Comparison of ENCODE assay signal across 11 cellular contexts in the genomic region with DNA sequence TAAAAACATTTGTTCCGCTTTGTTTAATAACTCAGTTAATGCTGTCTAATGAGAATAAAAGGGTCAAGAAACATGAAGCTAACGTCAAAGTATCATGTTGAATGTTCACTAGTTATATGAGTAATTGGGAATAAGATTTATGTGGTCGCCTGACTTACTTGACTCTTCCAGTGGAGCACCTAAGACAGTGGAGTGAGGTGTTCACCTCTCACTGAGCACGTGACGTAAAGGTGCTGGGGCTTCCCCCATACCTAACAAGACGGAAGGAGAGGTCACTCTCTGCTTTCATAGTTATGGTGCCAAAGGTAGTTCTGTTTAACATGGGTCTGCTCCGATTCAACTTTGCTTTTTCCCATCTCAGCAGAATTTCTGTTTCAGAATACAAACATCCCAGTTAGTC. TPM values are rescaled to one million over a fixed set of nuclear protein-coding genes. Genes with fewer than 3 reads are reported as not detected.
DNase-seq lines count a peak whose midpoint lies in the region; ATAC-seq, FAIRE-seq and TF ChIP-seq lines count a peak whose summit lies in the region.
"Had no signal": no experiment of that assay in that cellular context is flagged by ENCODE, and none has a peak within 500 bp of the region (broad histone marks: within the 10 kb centered on the region; RNA-seq: fewer than 3 reads in every experiment).

No MANE protein-coding gene starts in this region.

- RAD21 ChIA-PET in GM12878 (lab: Charles Lee; ENCODE audit: unreplicated experiment), result interaction anchor here (0.8 to 1.4 kb wide), 3 partner anchors 13 to 93 kb away, joined by 3 to 5 read pairs (median 3); a partner anchor contains a TSS

- intact Hi-C loops in GM12878 (cut with micrococcal nuclease; ENCODE audit: unreplicated experiment), result loop anchor here (2.0 to 5.0 kb wide), 5 partner anchors 20 to 464 kb away; a partner anchor contains a TSS

- ATAC-seq in HG03025 (IDR thresholded peaks at IDR 0.05; ENCODE audit: low FRiP score, unreplicated experiment), result peak; percentile 61
- ATAC-seq in GM12878, result peak; percentile 81

- in situ Hi-C loops in GM12878 (cut with MboI), result loop anchor here (5.0 to 10.0 kb wide), 3 partner anchors 94 to 462 kb away; a partner anchor contains a TSS

- TF ChIP-seq CTCF in GM12878 (IDR thresholded peaks at IDR 0.05 in 2 of 3, conservative IDR thresholded peaks at IDR 0.05 in 1 of 3; ENCODE audit: control insufficient read depth in 2 of 3, extremely low read depth in 1 of 3, insufficient read depth in 1 of 3, low read depth in 3 of 3, low read length in 3 of 3), result no peak

- DNase-seq in GM12878 (ENCODE audit: low read depth, low spot score) (peak; percentile 43), NCI-H526 treated with DMSO at 0.1 percent for 48 hours (lab: John Stamatoyannopoulos, UW) (no peak), NCI-H526 (lab: John Stamatoyannopoulos, UW) (no peak), ecto neural progenitor cell (ENCODE audit: low spot score) (no peak), superior temporal gyrus (ENCODE audit: extremely low spot score) (no peak)
- DNase-seq: activated CD4-positive, CD25-positive, alpha-beta regulatory T cell treated with anti-CD3 and anti-CD28 coated beads, Interleukin-2, amount 50 U/mL, for 72 hours; COR-L47 had no signal

- H3K4me3 ChIP-seq in BLaER1 (peak overlapping the region; percentile 16; the same call in 1 of the 2 replicates), GM12878 (peak overlapping the region; percentile 49)

- SMC1A ChIA-PET in GM12878 (lab: Charles Lee; ENCODE audit: uncharacterized antibody, unreplicated experiment), result interaction anchor here (1.0 to 1.7 kb wide), 7 partner anchors 13 to 1781 kb away, joined by 3 to 7 read pairs (median 4); a partner anchor contains a TSS

- no peak for TF ChIP-seq RAD21 in GM12878 (IDR thresholded peaks at IDR 0.05; ENCODE audit: insufficient read depth, low read depth, low read length)

- no peaks in the 10 kb centered on the region for H3K27me3 ChIP-seq in BLaER1
- H3K27me3 ChIP-seq in GM12878 (replicated peaks in 1 of 2; ENCODE audit: control insufficient read depth in 2 of 2, insufficient read depth in 2 of 2, low read length in 1 of 2), result no peaks in the 10 kb centered on the region

- H3K9me3 ChIP-seq in BLaER1 (peaks cover 7% of the 10 kb centered on the region), GM12878 (replicated peaks; ENCODE audit: control insufficient read depth, insufficient read depth, low read length) (peaks cover 3% of the 10 kb centered on the region)

- H3K4me1 ChIP-seq in BLaER1, result peaks cover 38% of the 10 kb centered on the region
- peaks cover 15% of the 10 kb centered on the region; the same call in 1 of the 2 replicates for H3K4me1 ChIP-seq in GM12878 (ENCODE audit: control insufficient read depth, insufficient read depth, low read length)

- BruUV-seq in GM12878 (replicated peaks; lab: Mats Ljungman, UMichigan), result no TSS peak

- CTCF ChIA-PET in GM12878 (lab: Yijun Ruan, JAX), result interaction anchor here (1.0 to 1.4 kb wide), 5 partner anchors 32 to 481 kb away, joined by 3 to 6 read pairs (median 3); no protein-coding TSS in a partner anchor

- peak; percentile 58 for TF ChIP-seq POLR2A in GM19193 (IDR thresholded peaks at IDR 0.05; ENCODE audit: extremely low read depth, insufficient read depth, insufficient read length)
- TF ChIP-seq POLR2A in GM12878 (IDR thresholded peaks at IDR 0.05; ENCODE audit: low read depth, low read length), result peak; percentile 53

- WGBS in GM12878 (ENCODE audit: insufficient coverage, insufficient replicate concordance, low lambda C conversion rate, missing lambda C conversion rate), result 7% methylated on average over 7 of the region's 7 CpGs

- H3K36me3 ChIP-seq in BLaER1 (no peaks in the 10 kb centered on the region), GM12878 (ENCODE audit: control insufficient read depth in 2 of 2, insufficient read depth in 2 of 2, low read length in 1 of 2) (no peaks in the 10 kb centered on the region)

- no peak; a peak in 1 of 4 replicates for TF ChIP-seq EP300 in GM12878 (IDR thresholded peaks at IDR 0.05; ENCODE audit: borderline replicate concordance in 1 of 2, control insufficient read depth in 1 of 2, low read depth in 2 of 2, low read length in 2 of 2)

- FAIRE-seq in GM12878 (lab: Jason Lieb, UNC), result peak; percentile 97

- no peaks in the 10 kb centered on the region for H3K79me2 ChIP-seq in GM12878 (ENCODE audit: control insufficient read depth, insufficient read depth, low read length)

- H3K9ac ChIP-seq in BLaER1 (no peak overlapping the region; the same call in 1 of the 2 replicates), GM12878 (ENCODE audit: control insufficient read depth, insufficient read depth, low read length) (peak overlapping the region; percentile 53)

- H2AFZ ChIP-seq in GM12878 (ENCODE audit: control insufficient read depth, low read depth, low read length), result peak overlapping the region; percentile 37

- POLR2A ChIA-PET in GM12878 (lab: Charles Lee), result no interaction called here

- H3K4me2 ChIP-seq in BLaER1, result peak overlapping the region; percentile 75
- H3K4me2 ChIP-seq in GM12878 (ENCODE audit: control insufficient read depth, insufficient read depth), result peak overlapping the region; percentile 83

- H4K20me1 ChIP-seq in BLaER1, result no peaks in the 10 kb centered on the region
- no peaks in the 10 kb centered on the region for H4K20me1 ChIP-seq in GM12878 (ENCODE audit: control insufficient read depth, insufficient read depth)

- H3K27ac ChIP-seq in BLaER1 (peak overlapping the region; percentile 33; the same call in 1 of the 2 replicates), GM12878 (ENCODE audit: control insufficient read depth, insufficient read depth) (peak overlapping the region; percentile 89)

TF ChIP-seq in GM12878, 131 proteins besides CTCF, POLR2A, EP300 and RAD21 (continues in another document):
- peak; percentile 39; the same call in 1 of the 2 replicates for TF ChIP-seq CREM (IDR thresholded peaks at IDR 0.05; ENCODE audit: low read depth)
- TF ChIP-seq NR2C1 (IDR thresholded peaks at IDR 0.05), result no peak
- TF ChIP-seq EGR1 (IDR thresholded peaks at IDR 0.05; ENCODE audit: borderline replicate concordance in 1 of 2, low read depth in 2 of 2, low read length in 2 of 2), result no peak
- TF ChIP-seq DPF2 (IDR thresholded peaks at IDR 0.05), result no peak

RNA-seq across cellular contexts. Expression of a gene that starts 0.7 kb away (rescaled TPM):
- total RNA-seq in GM12878 (2013; cell fraction: nucleolus; rRNA removed), result 0.93 and 5.8 TPM in 2 replicates
- total RNA-seq in GM12878 (2014; rRNA removed) (1.6 and 2.8 TPM in 2 replicates), GM12878 (2014; rRNA removed; fragmentation: Illumina TruSeq; extraction: Trizol) (1.1 and 1.5 TPM in 2 replicates), GM12878 (2021) (1.2 and 2.4 TPM in 2 replicates)
- polyA plus RNA-seq in GM12878 (2011; ENCODE audit: low read depth), result 6.9 TPM
- polyA plus RNA-seq in GM12878 (2011; rRNA removed) (0.50 and 0.68 TPM in 2 replicates), GM12878 (2014; fragmentation: Illumina TruSeq; extraction: Trizol) (1.9 and 3.0 TPM in 2 replicates), GM12878 (2014; fragmentation: Nextera tagmentation; extraction: Ambion mirVana) (1 to 10 TPM; 4.4 to 5.9 TPM), GM12878 (2014; rRNA removed) (1.3 and 2.7 TPM in 2 replicates), GM12878 (2016; fragmentation: Nextera tagmentation; extraction: Ambion mirVana) (1 to 10 TPM; 1.4 to 2.2 TPM)
- polyA plus RNA-seq in GM12878 (2011; cell fraction: cytosol; rRNA removed), result 0.13 and 0.35 TPM in 2 replicates
- polyA plus RNA-seq in GM12878 (2011; cell fraction: nucleus; rRNA removed), result 0.75 and 0.76 TPM in 2 replicates
- polyA plus RNA-seq in GM12878 (2012), result 7.0 and 7.2 TPM in 2 replicates
- polyA minus RNA-seq in GM12878 (2011; rRNA and poly(A)+ RNA removed), result 0.51 and 0.82 TPM in 2 replicates
- not detected in 2 replicates for polyA minus RNA-seq in GM12878 (2011; cell fraction: cytosol; rRNA and poly(A)+ RNA removed)
- polyA minus RNA-seq in GM12878 (2011; cell fraction: nucleus; rRNA and poly(A)+ RNA removed), result 0.29 and 0.36 TPM in 2 replicates
- total RNA-seq: dermis microvascular lymphatic vessel endothelial cell had no signal

RNA-seq across cellular contexts. Expression of a gene that starts 13.3 kb away (rescaled TPM):
- total RNA-seq in GM12878 (2013; cell fraction: nucleolus; rRNA removed), result 38.7 and 61.7 TPM in 2 replicates
- total RNA-seq in GM12878 (2014; rRNA removed) (66.3 and 68.6 TPM in 2 replicates), GM12878 (2014; rRNA removed; fragmentation: Illumina TruSeq; extraction: Trizol) (77.2 and 77.8 TPM in 2 replicates), GM12878 (2021) (75.6 and 78.1 TPM in 2 replicates)
- 71.7 TPM for polyA plus RNA-seq in GM12878 (2011; ENCODE audit: low read depth)
- polyA plus RNA-seq in GM12878 (2011; rRNA removed) (74.6 and 84.9 TPM in 2 replicates), GM12878 (2014; fragmentation: Illumina TruSeq; extraction: Trizol) (75.3 and 83.4 TPM in 2 replicates), GM12878 (2014; fragmentation: Nextera tagmentation; extraction: Ambion mirVana) (10 to 100 TPM; 44.7 to 57.5 TPM), GM12878 (2014; rRNA removed) (72.9 and 82.5 TPM in 2 replicates), GM12878 (2016; fragmentation: Nextera tagmentation; extraction: Ambion mirVana) (100 to 1,000 TPM; 119 to 124 TPM)
- polyA plus RNA-seq in GM12878 (2011; cell fraction: cytosol; rRNA removed), result 44.5 and 50.5 TPM in 2 replicates
- polyA plus RNA-seq in GM12878 (2011; cell fraction: nucleus; rRNA removed), result 51.6 and 69.9 TPM in 2 replicates
- 57.1 and 76.8 TPM in 2 replicates for polyA plus RNA-seq in GM12878 (2012)
- 55.6 and 77.6 TPM in 2 replicates for polyA minus RNA-seq in GM12878 (2011; rRNA and poly(A)+ RNA removed)
- 21.5 and 22.8 TPM in 2 replicates for polyA minus RNA-seq in GM12878 (2011; cell fraction: cytosol; rRNA and poly(A)+ RNA removed)
- 15.5 and 27.2 TPM in 2 replicates for polyA minus RNA-seq in GM12878 (2011; cell fraction: nucleus; rRNA and poly(A)+ RNA removed)
